Comparison of ENCODE assay signal across 1 cellular context in the genomic region with DNA sequence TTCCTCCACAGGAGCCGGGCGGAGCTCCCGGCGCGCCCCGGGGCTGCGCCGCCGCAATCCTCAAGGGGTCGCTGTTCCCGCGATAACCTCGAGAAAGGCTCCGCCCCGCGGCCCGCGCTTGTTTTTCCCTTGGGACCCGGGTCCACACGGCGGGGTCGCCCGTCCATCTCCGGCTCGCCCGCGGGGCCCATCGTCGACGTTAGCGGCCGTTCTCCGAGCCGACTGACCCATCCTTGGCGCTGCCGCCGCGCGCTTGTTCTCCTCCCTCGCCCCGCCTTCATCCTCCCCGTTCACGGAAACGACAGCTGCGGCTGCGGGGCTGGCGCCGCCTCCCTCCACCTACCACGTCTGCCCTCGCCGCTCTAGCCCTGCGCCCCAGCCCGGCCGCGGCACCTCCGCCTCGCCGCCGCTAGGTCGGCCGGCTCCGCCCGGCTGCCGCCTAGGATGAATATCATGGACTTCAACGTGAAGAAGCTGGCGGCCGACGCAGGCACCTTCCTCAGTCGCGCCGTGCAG.
TF ChIP-seq lines count a peak whose summit lies in the region.

SH3GLB1 (plus strand) TSS at position 121 of the 516 bp plus-strand sequence; CDS start at position 445, 324 bp downstream.

TF ChIP-seq in HepG2, 621 proteins besides CTCF, POLR2A, EP300 and RAD21 (continued from another document and continues in another):
- TF ChIP-seq, protein P1, sequence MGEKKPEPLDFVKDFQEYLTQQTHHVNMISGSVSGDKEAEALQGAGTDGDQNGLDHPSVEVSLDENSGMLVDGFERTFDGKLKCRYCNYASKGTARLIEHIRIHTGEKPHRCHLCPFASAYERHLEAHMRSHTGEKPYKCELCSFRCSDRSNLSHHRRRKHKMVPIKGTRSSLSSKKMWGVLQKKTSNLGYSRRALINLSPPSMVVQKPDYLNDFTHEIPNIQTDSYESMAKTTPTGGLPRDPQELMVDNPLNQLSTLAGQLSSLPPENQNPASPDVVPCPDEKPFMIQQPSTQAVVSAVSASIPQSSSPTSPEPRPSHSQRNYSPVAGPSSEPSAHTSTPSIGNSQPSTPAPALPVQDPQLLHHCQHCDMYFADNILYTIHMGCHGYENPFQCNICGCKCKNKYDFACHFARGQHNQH (CRISPR knock-in tag; IDR thresholded peaks at IDR 0.05), result peak; percentile 76
- TF ChIP-seq TERF1 (CRISPR knock-in tag; IDR thresholded peaks at IDR 0.05) (no peak; the same call in 1 of the 2 replicates), ZNF670 (CRISPR knock-in tag; IDR thresholded peaks at IDR 0.05; ENCODE audit: borderline replicate concordance) (no peak), ZNF251 (CRISPR knock-in tag; IDR thresholded peaks at IDR 0.05) (no peak), ZNF205 (CRISPR knock-in tag; IDR thresholded peaks at IDR 0.05) (peak; percentile 67; the same call in 1 of the 2 replicates), TEF (CRISPR knock-in tag; IDR thresholded peaks at IDR 0.05) (no peak), ZNF792 (CRISPR knock-in tag; IDR thresholded peaks at IDR 0.05) (no peak), SOX5 (CRISPR knock-in tag; IDR thresholded peaks at IDR 0.05; ENCODE audit: borderline replicate concordance) (no peak), NFYB (CRISPR knock-in tag; IDR thresholded peaks at IDR 0.05) (no peak), ZNF550 (CRISPR knock-in tag; IDR thresholded peaks at IDR 0.05; ENCODE audit: borderline replicate concordance) (peak; percentile 68; the same call in 1 of the 2 replicates), ARNTL (CRISPR knock-in tag; IDR thresholded peaks at IDR 0.05) (no peak), ZNF597 (CRISPR knock-in tag; IDR thresholded peaks at IDR 0.05) (no peak), ZNF264 (CRISPR knock-in tag; IDR thresholded peaks at IDR 0.05) (peak; percentile 51; the same call in 1 of the 2 replicates), PLRG1 (conservative IDR thresholded peaks at IDR 0.05) (no peak), RFXANK (CRISPR knock-in tag; IDR thresholded peaks at IDR 0.05) (no peak), ZNF329 (CRISPR knock-in tag; IDR thresholded peaks at IDR 0.05; ENCODE audit: low read depth) (0 out of 2 replicates have a peak, but pooled peaks have one; percentile 71), GFI1 (CRISPR knock-in tag; IDR thresholded peaks at IDR 0.05; ENCODE audit: borderline replicate concordance) (no peak; the same call in 1 of the 2 replicates), TP53 (CRISPR knock-in tag; conservative IDR thresholded peaks at IDR 0.05) (no peak), ARHGAP35 (CRISPR knock-in tag; IDR thresholded peaks at IDR 0.05; ENCODE audit: borderline replicate concordance) (no peak), ZNF24 (IDR thresholded peaks at IDR 0.05) (no peak), ZNF33A (CRISPR knock-in tag; IDR thresholded peaks at IDR 0.05; ENCODE audit: borderline replicate concordance) (peak; percentile 3; the same call in 1 of the 2 replicates), MAX (IDR thresholded peaks at IDR 0.05) (peak; percentile 73), MLLT10 (CRISPR knock-in tag; IDR thresholded peaks at IDR 0.05) (no peak), ZNF7 (CRISPR knock-in tag; IDR thresholded peaks at IDR 0.05) (no peak), CSRNP2 (CRISPR knock-in tag; conservative IDR thresholded peaks at IDR 0.05; ENCODE audit: low read depth) (no peak), ONECUT2 (CRISPR knock-in tag; IDR thresholded peaks at IDR 0.05) (no peak), ZNF343 (CRISPR knock-in tag; IDR thresholded peaks at IDR 0.05) (peak; percentile 69; the same call in 1 of the 2 replicates), ZNF556 (CRISPR knock-in tag; IDR thresholded peaks at IDR 0.05; ENCODE audit: borderline replicate concordance) (no peak; the same call in 1 of the 2 replicates), WIZ (CRISPR knock-in tag; IDR thresholded peaks at IDR 0.05) (no peak), ZNF713 (CRISPR knock-in tag; IDR thresholded peaks at IDR 0.05) (no peak), TAF1 (CRISPR knock-in tag; IDR thresholded peaks at IDR 0.05) (peak; percentile 85)
- TF ChIP-seq, protein P2, sequence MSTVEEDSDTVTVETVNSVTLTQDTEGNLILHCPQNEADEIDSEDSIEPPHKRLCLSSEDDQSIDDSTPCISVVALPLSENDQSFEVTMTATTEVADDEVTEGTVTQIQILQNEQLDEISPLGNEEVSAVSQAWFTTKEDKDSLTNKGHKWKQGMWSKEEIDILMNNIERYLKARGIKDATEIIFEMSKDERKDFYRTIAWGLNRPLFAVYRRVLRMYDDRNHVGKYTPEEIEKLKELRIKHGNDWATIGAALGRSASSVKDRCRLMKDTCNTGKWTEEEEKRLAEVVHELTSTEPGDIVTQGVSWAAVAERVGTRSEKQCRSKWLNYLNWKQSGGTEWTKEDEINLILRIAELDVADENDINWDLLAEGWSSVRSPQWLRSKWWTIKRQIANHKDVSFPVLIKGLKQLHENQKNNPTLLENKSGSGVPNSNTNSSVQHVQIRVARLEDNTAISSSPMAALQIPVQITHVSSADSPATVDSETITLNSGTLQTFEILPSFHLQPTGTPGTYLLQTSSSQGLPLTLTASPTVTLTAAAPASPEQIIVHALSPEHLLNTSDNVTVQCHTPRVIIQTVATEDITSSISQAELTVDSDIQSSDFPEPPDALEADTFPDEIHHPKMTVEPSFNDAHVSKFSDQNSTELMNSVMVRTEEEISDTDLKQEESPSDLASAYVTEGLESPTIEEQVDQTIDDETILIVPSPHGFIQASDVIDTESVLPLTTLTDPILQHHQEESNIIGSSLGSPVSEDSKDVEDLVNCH (CRISPR knock-in tag; IDR thresholded peaks at IDR 0.05), result no peak
- TF ChIP-seq, protein P3, sequence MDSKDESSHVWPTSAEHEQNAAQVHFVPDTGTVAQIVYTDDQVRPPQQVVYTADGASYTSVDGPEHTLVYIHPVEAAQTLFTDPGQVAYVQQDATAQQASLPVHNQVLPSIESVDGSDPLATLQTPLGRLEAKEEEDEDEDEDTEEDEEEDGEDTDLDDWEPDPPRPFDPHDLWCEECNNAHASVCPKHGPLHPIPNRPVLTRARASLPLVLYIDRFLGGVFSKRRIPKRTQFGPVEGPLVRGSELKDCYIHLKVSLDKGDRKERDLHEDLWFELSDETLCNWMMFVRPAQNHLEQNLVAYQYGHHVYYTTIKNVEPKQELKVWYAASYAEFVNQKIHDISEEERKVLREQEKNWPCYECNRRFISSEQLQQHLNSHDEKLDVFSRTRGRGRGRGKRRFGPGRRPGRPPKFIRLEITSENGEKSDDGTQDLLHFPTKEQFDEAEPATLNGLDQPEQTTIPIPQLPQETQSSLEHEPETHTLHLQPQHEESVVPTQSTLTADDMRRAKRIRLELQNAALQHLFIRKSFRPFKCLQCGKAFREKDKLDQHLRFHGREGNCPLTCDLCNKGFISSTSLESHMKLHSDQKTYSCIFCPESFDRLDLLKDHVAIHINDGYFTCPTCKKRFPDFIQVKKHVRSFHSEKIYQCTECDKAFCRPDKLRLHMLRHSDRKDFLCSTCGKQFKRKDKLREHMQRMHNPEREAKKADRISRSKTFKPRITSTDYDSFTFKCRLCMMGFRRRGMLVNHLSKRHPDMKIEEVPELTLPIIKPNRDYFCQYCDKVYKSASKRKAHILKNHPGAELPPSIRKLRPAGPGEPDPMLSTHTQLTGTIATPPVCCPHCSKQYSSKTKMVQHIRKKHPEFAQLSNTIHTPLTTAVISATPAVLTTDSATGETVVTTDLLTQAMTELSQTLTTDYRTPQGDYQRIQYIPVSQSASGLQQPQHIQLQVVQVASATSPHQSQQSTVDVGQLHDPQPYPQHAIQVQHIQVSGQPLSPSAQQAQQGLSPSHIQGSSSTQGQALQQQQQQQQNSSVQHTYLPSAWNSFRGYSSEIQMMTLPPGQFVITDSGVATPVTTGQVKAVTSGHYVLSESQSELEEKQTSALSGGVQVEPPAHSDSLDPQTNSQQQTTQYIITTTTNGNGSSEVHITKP (CRISPR knock-in tag; IDR thresholded peaks at IDR 0.05; ENCODE audit: low read depth), result 0 out of 2 replicates have a peak, but pooled peaks have one; percentile 18
- TF ChIP-seq, protein P4, sequence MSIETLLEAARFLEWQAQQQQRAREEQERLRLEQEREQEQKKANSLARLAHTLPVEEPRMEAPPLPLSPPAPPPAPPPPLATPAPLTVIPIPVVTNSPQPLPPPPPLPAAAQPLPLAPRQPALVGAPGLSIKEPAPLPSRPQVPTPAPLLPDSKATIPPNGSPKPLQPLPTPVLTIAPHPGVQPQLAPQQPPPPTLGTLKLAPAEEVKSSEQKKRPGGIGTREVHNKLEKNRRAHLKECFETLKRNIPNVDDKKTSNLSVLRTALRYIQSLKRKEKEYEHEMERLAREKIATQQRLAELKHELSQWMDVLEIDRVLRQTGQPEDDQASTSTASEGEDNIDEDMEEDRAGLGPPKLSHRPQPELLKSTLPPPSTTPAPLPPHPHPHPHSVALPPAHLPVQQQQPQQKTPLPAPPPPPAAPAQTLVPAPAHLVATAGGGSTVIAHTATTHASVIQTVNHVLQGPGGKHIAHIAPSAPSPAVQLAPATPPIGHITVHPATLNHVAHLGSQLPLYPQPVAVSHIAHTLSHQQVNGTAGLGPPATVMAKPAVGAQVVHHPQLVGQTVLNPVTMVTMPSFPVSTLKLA (IDR thresholded peaks at IDR 0.05), result no peak
- TF ChIP-seq, protein P5, sequence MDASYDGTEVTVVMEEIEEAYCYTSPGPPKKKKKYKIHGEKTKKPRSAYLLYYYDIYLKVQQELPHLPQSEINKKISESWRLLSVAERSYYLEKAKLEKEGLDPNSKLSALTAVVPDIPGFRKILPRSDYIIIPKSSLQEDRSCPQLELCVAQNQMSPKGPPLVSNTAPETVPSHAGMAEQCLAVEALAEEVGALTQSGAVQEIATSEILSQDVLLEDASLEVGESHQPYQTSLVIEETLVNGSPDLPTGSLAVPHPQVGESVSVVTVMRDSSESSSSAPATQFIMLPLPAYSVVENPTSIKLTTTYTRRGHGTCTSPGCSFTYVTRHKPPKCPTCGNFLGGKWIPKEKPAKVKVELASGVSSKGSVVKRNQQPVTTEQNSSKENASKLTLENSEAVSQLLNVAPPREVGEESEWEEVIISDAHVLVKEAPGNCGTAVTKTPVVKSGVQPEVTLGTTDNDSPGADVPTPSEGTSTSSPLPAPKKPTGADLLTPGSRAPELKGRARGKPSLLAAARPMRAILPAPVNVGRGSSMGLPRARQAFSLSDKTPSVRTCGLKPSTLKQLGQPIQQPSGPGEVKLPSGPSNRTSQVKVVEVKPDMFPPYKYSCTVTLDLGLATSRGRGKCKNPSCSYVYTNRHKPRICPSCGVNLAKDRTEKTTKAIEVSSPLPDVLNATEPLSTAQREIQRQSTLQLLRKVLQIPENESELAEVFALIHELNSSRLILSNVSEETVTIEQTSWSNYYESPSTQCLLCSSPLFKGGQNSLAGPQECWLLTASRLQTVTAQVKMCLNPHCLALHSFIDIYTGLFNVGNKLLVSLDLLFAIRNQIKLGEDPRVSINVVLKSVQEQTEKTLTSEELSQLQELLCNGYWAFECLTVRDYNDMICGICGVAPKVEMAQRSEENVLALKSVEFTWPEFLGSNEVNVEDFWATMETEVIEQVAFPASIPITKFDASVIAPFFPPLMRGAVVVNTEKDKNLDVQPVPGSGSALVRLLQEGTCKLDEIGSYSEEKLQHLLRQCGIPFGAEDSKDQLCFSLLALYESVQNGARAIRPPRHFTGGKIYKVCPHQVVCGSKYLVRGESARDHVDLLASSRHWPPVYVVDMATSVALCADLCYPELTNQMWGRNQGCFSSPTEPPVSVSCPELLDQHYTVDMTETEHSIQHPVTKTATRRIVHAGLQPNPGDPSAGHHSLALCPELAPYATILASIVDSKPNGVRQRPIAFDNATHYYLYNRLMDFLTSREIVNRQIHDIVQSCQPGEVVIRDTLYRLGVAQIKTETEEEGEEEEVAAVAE (CRISPR knock-in tag; IDR thresholded peaks at IDR 0.05; ENCODE audit: borderline replicate concordance), result no peak; the same call in 1 of the 2 replicates
